ENCODE assay signal across 34 cellular contexts in the genomic region with DNA sequence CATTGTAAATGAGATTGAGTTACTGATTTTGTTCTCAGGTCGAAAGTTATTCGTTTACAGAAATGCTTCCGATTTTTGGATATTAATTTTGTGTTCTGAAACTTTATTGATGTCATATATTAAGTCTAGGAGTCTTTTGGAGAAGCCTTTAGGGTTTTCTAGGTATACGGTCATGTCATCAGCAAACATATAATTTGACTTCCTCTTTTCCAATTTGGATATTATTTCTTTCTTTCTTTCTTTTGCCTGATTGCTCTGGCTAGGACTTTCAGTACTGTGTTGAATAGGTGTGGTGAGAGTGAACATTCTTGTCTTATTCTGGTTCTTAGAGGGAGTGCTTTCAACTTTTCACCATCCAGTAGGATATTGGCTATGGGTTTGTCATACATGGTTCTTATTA.
"Had no signal": no experiment of that assay in that cellular context is flagged by ENCODE, and none has a peak within 500 bp of the region (broad histone marks: within the 10 kb centered on the region; RNA-seq: fewer than 3 reads in every experiment).

No MANE protein-coding gene starts in this region.

- DNase-seq: Karpas-422, Kasumi-1, MG63, MM.1S, MV-4-11, NCI-H1048, NCI-H1092, NCI-H1092 treated with DMSO at 0.1 percent for 48 hours, NCI-H1105, NCI-H1105 treated with DMSO at 0.1 percent for 48 hours, NCI-H1417 treated with DMSO at 0.1 percent for 48 hours, NCI-H1436, NCI-H1436 treated with DMSO at 0.1 percent for 48 hours, NCI-H146, NCI-H1694, NCI-H1694 treated with DMSO at 0.1 percent for 48 hours, NCI-H187, NCI-H187 treated with DMSO at 0.1 percent for 48 hours, NCI-H1930, NCI-H2029, NCI-H2029 treated with DMSO at 0.1 percent for 48 hours, NCI-H2081, NCI-H2081 treated with DMSO at 0.1 percent for 48 hours, NCI-H2107, NCI-H2171, NCI-H2171 treated with DMSO at 0.1 percent for 48 hours, NCI-H2227 treated with DMSO at 0.1 percent for 48 hours, NCI-H226, NCI-H345, NCI-H446, NCI-H446 treated with DMSO at 0.1 percent for 48 hours, NCI-H510A, NCI-H510A treated with DMSO at 0.1 percent for 48 hours, NCI-H524 had no signal

- H3K27me3 ChIP-seq: MG63 had no signal

- H3K4me3 ChIP-seq: MG63 had no signal

- H3K9me3 ChIP-seq: MG63 had no signal

- H3K36me3 ChIP-seq: MG63 had no signal
